21 cellular contexts compared by ENCODE assay signal in the genomic region with DNA sequence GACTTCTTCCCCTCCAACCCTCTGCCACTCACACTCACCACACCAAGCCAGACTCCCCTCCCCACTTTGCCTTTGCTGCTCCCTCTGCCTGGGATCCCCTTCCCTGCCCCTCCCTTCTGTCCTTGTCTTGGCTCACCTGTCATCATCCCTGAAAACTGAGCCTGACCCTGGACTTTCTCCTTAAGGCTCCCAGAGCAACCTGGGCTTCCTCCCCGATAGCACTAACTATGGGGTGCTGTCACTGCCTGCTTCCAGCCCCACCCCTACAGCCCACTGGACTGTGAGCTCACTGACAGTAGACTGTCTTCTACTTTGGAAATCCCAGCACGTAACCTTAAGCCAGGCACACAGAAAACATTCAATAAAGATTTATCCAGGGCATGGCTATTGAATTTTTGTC. TPM values are rescaled to one million over a fixed set of nuclear protein-coding genes. Genes with fewer than 3 reads are reported as not detected.
DNase-seq lines count a peak whose midpoint lies in the region; ATAC-seq, FAIRE-seq and TF ChIP-seq lines count a peak whose summit lies in the region.
"Had no signal": no experiment of that assay in that cellular context is flagged by ENCODE, and none has a peak within 500 bp of the region (broad histone marks: within the 10 kb centered on the region; RNA-seq: fewer than 3 reads in every experiment).

No MANE protein-coding gene starts in this region.

- H3K9me3 Mint-ChIP-seq in activated CD8-positive, alpha-beta T cell treated with anti-CD3 and anti-CD28 coated beads, Interleukin-2, amount 10 ng/mL, durations not matched to agents 7 days and 5 days (ENCODE audit: insufficient read depth), result no peaks in the 10 kb centered on the region
- H3K9me3 Mint-ChIP-seq in activated CD8-positive, alpha-beta T cell treated with anti-CD3 and anti-CD28 coated beads for 36 hours, result peaks cover 4% of the 10 kb centered on the region

- H2BK5ac ChIP-seq in IMR-90 (ENCODE audit: low read depth, low read length, poor library complexity, severe bottlenecking), result no peak overlapping the region

- H3K4me2 ChIP-seq in IMR-90 (ENCODE audit: low read depth, low read length), result no peak overlapping the region

- TF ChIP-seq CTCF in activated CD8-positive, alpha-beta T cell treated with anti-CD3 and anti-CD28 coated beads for 36 hours (IDR thresholded peaks at IDR 0.05), result no peak
- TF ChIP-seq CTCF in IMR-90 (conservative IDR thresholded peaks at IDR 0.05; ENCODE audit: low read depth, low read length), result no peak
- TF ChIP-seq CTCF in neutrophil (IDR thresholded peaks at IDR 0.05), result no peak

- H2AFZ ChIP-seq in IMR-90 (replicated peaks; ENCODE audit: low read length, poor library complexity), result no peak overlapping the region

- CTCF ChIA-PET in activated CD8-positive, alpha-beta T cell treated with anti-CD3 and anti-CD28 coated beads, Interleukin-2, amount 10 ng/mL, durations not matched to agents 7 days and 5 days (lab: Charles Lee), result no interaction called here
- CTCF ChIA-PET in activated CD8-positive, alpha-beta T cell treated with anti-CD3 and anti-CD28 coated beads for 36 hours (lab: Charles Lee), result no interaction called here
- CTCF ChIA-PET in IMR-90 (lab: Yijun Ruan, JAX), result no interaction called here

- H3K27me3 Mint-ChIP-seq in activated CD8-positive, alpha-beta T cell treated with anti-CD3 and anti-CD28 coated beads, Interleukin-2, amount 10 ng/mL, durations not matched to agents 7 days and 5 days (ENCODE audit: low read depth), result no peaks in the 10 kb centered on the region
- H3K27me3 Mint-ChIP-seq in activated CD8-positive, alpha-beta T cell treated with anti-CD3 and anti-CD28 coated beads for 36 hours, result no peaks in the 10 kb centered on the region

- no peaks in the 10 kb centered on the region for H3K9me3 ChIP-seq in IMR-90 (ENCODE audit: control insufficient read depth, insufficient read depth, low read length)
- H3K9me3 ChIP-seq in neutrophil, result no peaks in the 10 kb centered on the region
- no peaks in the 10 kb centered on the region for H3K9me3 ChIP-seq in SJCRH30 (replicated peaks)
- H3K9me3 ChIP-seq: BE2C, MG63 had no signal

- no peak for FAIRE-seq in H54 (lab: Jason Lieb, UNC)
- FAIRE-seq: GM18507, H1 had no signal

- no peak overlapping the region for H4K5ac ChIP-seq in IMR-90 (ENCODE audit: low read depth, low read length)

- no peak for DNase-seq in activated CD8-positive, alpha-beta T cell treated with anti-CD3 and anti-CD28 coated beads, Interleukin-2, amount 10 ng/mL, durations not matched to agents 7 days and 5 days
- no peak for DNase-seq in activated CD8-positive, alpha-beta T cell treated with anti-CD3 and anti-CD28 coated beads for 36 hours
- DNase-seq in IMR-90, result no peak
- DNase-seq in substantia nigra (lab: John Stamatoyannopoulos, UW), result peak in 1 of 49 donors; percentile 30
- no peak for DNase-seq in SJCRH30
- DNase-seq in H54 (ENCODE audit: insufficient read length, low spot score), result no peak
- no peak for DNase-seq in midbrain (lab: John Stamatoyannopoulos, UW)
- DNase-seq: 8988T; ACHN; KG1; MG63; NCI-H2029; NCI-H446; NCI-H524 treated with DMSO at 0.1 percent for 48 hours; NCI-H774; NK-92 treated with Interleukin-12 subunit alpha and Interleukin-12 subunit beta, amount 100 ng/mL, for 24 hours had no signal

- ATAC-seq in activated CD8-positive, alpha-beta T cell treated with anti-CD3 and anti-CD28 coated beads, Interleukin-2, amount 10 ng/mL, durations not matched to agents 7 days and 5 days, result no peak
- ATAC-seq in activated CD8-positive, alpha-beta T cell treated with anti-CD3 and anti-CD28 coated beads for 36 hours, result no peak
- no peak for ATAC-seq in IMR-90 (ENCODE audit: low read depth)
- ATAC-seq: SK-N-SH treated with all-trans-retinoic acid at 6 μM for 48 hours had no signal

- H2BK20ac ChIP-seq in IMR-90 (ENCODE audit: low read depth, low read length), result no peak overlapping the region

- WGBS in IMR-90 (ENCODE audit: extremely low coverage in 2 of 2, insufficient read length in 1 of 2), 2 experiments, result no CpG with 5 or more reads among the region's 2 CpGs

- H3K36me3 ChIP-seq in IMR-90 (ENCODE audit: control insufficient read depth, insufficient read depth, low read length) (no peaks in the 10 kb centered on the region), neutrophil (no peaks in the 10 kb centered on the region), SJCRH30 (no peaks in the 10 kb centered on the region)
- H3K36me3 ChIP-seq: BE2C, MG63 had no signal

- H3K9ac ChIP-seq in IMR-90 (ENCODE audit: low read depth, low read length), result no peak overlapping the region

- intact Hi-C loops in activated CD8-positive, alpha-beta T cell treated with anti-CD3 and anti-CD28 coated beads for 36 hours (cut with micrococcal nuclease), result no loop called here
- intact Hi-C loops in IMR-90 (cut with micrococcal nuclease), result no loop called here

- peaks cover 7% of the 10 kb centered on the region for H3K36me3 Mint-ChIP-seq in activated CD8-positive, alpha-beta T cell treated with anti-CD3 and anti-CD28 coated beads, Interleukin-2, amount 10 ng/mL, durations not matched to agents 7 days and 5 days (ENCODE audit: low read depth)
- H3K36me3 Mint-ChIP-seq in activated CD8-positive, alpha-beta T cell treated with anti-CD3 and anti-CD28 coated beads for 36 hours (ENCODE audit: low read depth), result peaks cover 4% of the 10 kb centered on the region

- H2BK15ac ChIP-seq in IMR-90 (ENCODE audit: low read depth, low read length), result 0 out of 3 replicates have a peak overlapping the region, but pooled peaks have one; percentile 14

- H3K4me1 ChIP-seq in IMR-90 (ENCODE audit: control insufficient read depth, insufficient read depth, low read length), result peaks cover 4% of the 10 kb centered on the region
- peaks cover 60 to 63% of the 10 kb centered on the region in 2 experiments for H3K4me1 ChIP-seq in neutrophil (ENCODE audit: control insufficient read depth in 1 of 2, insufficient read depth in 1 of 2, low read depth in 1 of 2, low read length in 1 of 2)
- no peaks in the 10 kb centered on the region for H3K4me1 ChIP-seq in SJCRH30
- H3K4me1 ChIP-seq: BE2C had no signal

- no peak overlapping the region for H3K56ac ChIP-seq in IMR-90 (ENCODE audit: extremely low read depth, insufficient read depth, low read length)

- no peak overlapping the region for H2AK9ac ChIP-seq in IMR-90 (replicated peaks; ENCODE audit: low read depth, low read length, poor library complexity)

- no peak overlapping the region for H3K14ac ChIP-seq in IMR-90 (replicated peaks; ENCODE audit: low read depth, low read length)

- in situ Hi-C loops in IMR-90 (cut with MboI; ENCODE audit: low sequenced_read_pairs), result loop anchor here (25.0 kb wide), 1 partner anchor 114 kb away; no protein-coding TSS in a partner anchor

- TF ChIP-seq POLR2A in IMR-90 (IDR thresholded peaks at IDR 0.05; ENCODE audit: low read depth, low read length), result no peak
- no peak for TF ChIP-seq POLR2A in H54 (IDR thresholded peaks at IDR 0.05; ENCODE audit: low read depth, low read length)

- H2BK120ac ChIP-seq in IMR-90 (ENCODE audit: low read depth, low read length), result no peak overlapping the region

- no peak overlapping the region for H3K23ac ChIP-seq in IMR-90 (ENCODE audit: low read depth, low read length)

- peaks cover 16% of the 10 kb centered on the region for H3K9me1 ChIP-seq in IMR-90 (ENCODE audit: insufficient read depth, low read length)

- H3K4me3 ChIP-seq in IMR-90 (ENCODE audit: insufficient read depth, low read depth, low read length) (no peak overlapping the region), neutrophil (ENCODE audit: low read depth in 1 of 2, low read length in 1 of 2) (no peak overlapping the region), SJCRH30 (no peak overlapping the region)
- H3K4me3 ChIP-seq: MG63 had no signal

- no peak overlapping the region for H3K18ac ChIP-seq in IMR-90 (ENCODE audit: low read depth, low read length)

- no peak for TF ChIP-seq RAD21 in IMR-90 (IDR thresholded peaks at IDR 0.05; ENCODE audit: low read length)

- H3K4me1 Mint-ChIP-seq in activated CD8-positive, alpha-beta T cell treated with anti-CD3 and anti-CD28 coated beads, Interleukin-2, amount 10 ng/mL, durations not matched to agents 7 days and 5 days (ENCODE audit: low read depth), result peaks cover 36% of the 10 kb centered on the region
- peaks cover 15% of the 10 kb centered on the region for H3K4me1 Mint-ChIP-seq in activated CD8-positive, alpha-beta T cell treated with anti-CD3 and anti-CD28 coated beads for 36 hours (ENCODE audit: low read depth)

- POLR2A ChIA-PET in activated CD8-positive, alpha-beta T cell treated with anti-CD3 and anti-CD28 coated beads, Interleukin-2, amount 10 ng/mL, durations not matched to agents 7 days and 5 days (lab: Charles Lee), result no interaction called here
- POLR2A ChIA-PET in activated CD8-positive, alpha-beta T cell treated with anti-CD3 and anti-CD28 coated beads for 36 hours (lab: Charles Lee), result interaction anchor here (1.0 to 1.8 kb wide), 2 partner anchors 10 kb away, joined by 4 to 9 read pairs; no protein-coding TSS in a partner anchor
- POLR2A ChIA-PET in IMR-90 (lab: Charles Lee; ENCODE audit: unreplicated experiment), result no interaction called here

- H4K91ac ChIP-seq in IMR-90 (ENCODE audit: insufficient read depth, low read depth, low read length), result no peak overlapping the region

- no peak overlapping the region for H3K27ac ChIP-seq in IMR-90 (ENCODE audit: insufficient read depth, low read length)
- H3K27ac ChIP-seq in neutrophil, result peak overlapping the region; percentile 15
- H3K27ac ChIP-seq in substantia nigra (ENCODE audit: low read depth, low read length, poor library complexity, severe bottlenecking), result peak overlapping the region; percentile 31
- no peak overlapping the region for H3K27ac ChIP-seq in SJCRH30

- H3K4ac ChIP-seq in IMR-90 (ENCODE audit: low read depth, low read length), result no peak overlapping the region

- peaks cover 0 to under 1% of the 10 kb centered on the region in 2 experiments; a peak in 1 of 4 replicates for H3K79me1 ChIP-seq in IMR-90 (ENCODE audit: low read depth in 1 of 2, low read length in 2 of 2)

- no peak overlapping the region; the same call in 1 of the 2 replicates for H2AK5ac ChIP-seq in IMR-90 (ENCODE audit: low read depth, low read length)

- no peaks in the 10 kb centered on the region for H4K20me1 ChIP-seq in IMR-90 (ENCODE audit: insufficient read depth, low read length)

- peak overlapping the region; percentile 27 for H3K27ac Mint-ChIP-seq in activated CD8-positive, alpha-beta T cell treated with anti-CD3 and anti-CD28 coated beads, Interleukin-2, amount 10 ng/mL, durations not matched to agents 7 days and 5 days
- no peak overlapping the region for H3K27ac Mint-ChIP-seq in activated CD8-positive, alpha-beta T cell treated with anti-CD3 and anti-CD28 coated beads for 36 hours

- no peaks in the 10 kb centered on the region for H3K27me3 ChIP-seq in IMR-90 (ENCODE audit: control insufficient read depth, insufficient read depth, low read length)
- no peaks in the 10 kb centered on the region for H3K27me3 ChIP-seq in neutrophil
- H3K27me3 ChIP-seq in SJCRH30, result peaks cover 10% of the 10 kb centered on the region; the same call in 1 of the 2 replicates
- H3K27me3 ChIP-seq: BE2C, MG63 had no signal

- dilution Hi-C loops in IMR-90 (cut with HindIII; ENCODE audit: low sequenced_read_pairs, unreplicated experiment), result no loop called here

- H4K8ac ChIP-seq in IMR-90 (ENCODE audit: low read depth in 2 of 2, low read length in 2 of 2), result no peak overlapping the region

- no TSS peak for BruUV-seq in IMR-90 (replicated peaks; lab: Mats Ljungman, UMichigan)

- no peak overlapping the region for H3K4me3 Mint-ChIP-seq in activated CD8-positive, alpha-beta T cell treated with anti-CD3 and anti-CD28 coated beads, Interleukin-2, amount 10 ng/mL, durations not matched to agents 7 days and 5 days
- H3K4me3 Mint-ChIP-seq in activated CD8-positive, alpha-beta T cell treated with anti-CD3 and anti-CD28 coated beads for 36 hours, result no peak overlapping the region

RNA-seq across cellular contexts. Expression of a gene that starts 9.5 kb away (rescaled TPM):
- total RNA-seq in activated CD8-positive, alpha-beta T cell treated with anti-CD3 and anti-CD28 coated beads, Interleukin-2, amount 10 ng/mL, durations not matched to agents 7 days and 5 days, result 10 to 100 TPM; 40.3 to 41.1 TPM
- total RNA-seq in activated CD8-positive, alpha-beta T cell treated with anti-CD3 and anti-CD28 coated beads for 36 hours, result 10 to 100 TPM; 28.3 to 33.3 TPM
- total RNA-seq in IMR-90 (2012; rRNA removed), result 9.4 and 14.3 TPM in 2 replicates
- polyA plus RNA-seq in IMR-90 (2012; rRNA removed), result 22.0 and 25.6 TPM in 2 replicates
- polyA plus RNA-seq in IMR-90 (2012; cell fraction: cytosol; rRNA removed), result 19.2 and 30.9 TPM in 2 replicates
- 26.9 and 32.7 TPM in 2 replicates for polyA plus RNA-seq in IMR-90 (2012; cell fraction: nucleus; rRNA removed; ENCODE audit: low replicate concordance)
- total RNA-seq in SJCRH30 (2014; rRNA removed; shearing (Covaris generic)), result 0.58 and 0.77 TPM in 2 replicates

Comparison
In these comparisons a context has a peak if more than half of its experiments do, and no peak if none do; other contexts are left out.
1. H3K27ac ChIP-seq: peak in neutrophil (single experiment) and substantia nigra (single experiment); none in IMR-90 (single experiment) and SJCRH30 (single experiment).